ENCODE assay signal across 13 cellular contexts in the genomic region with DNA sequence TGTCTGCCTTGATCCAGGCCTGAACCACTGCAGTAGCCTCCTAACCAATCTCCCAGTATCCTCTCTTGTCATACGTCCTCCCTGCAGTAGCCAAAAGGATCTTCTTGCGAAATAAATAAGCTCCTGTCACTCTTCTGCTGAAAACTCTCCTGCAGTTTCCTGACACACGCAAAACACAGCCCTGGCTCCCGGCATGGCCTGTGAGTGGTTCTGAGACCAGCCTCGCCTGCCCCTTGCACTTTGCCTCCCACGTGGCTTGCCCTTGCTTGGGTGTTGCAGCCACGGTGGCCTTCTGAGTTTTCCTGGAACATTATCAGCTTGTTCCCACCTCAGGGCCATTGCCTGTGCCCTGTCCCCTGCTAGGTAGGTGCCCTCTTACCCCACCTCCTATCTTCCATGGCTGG. TPM values are rescaled to one million over a fixed set of nuclear protein-coding genes. Genes with fewer than 3 reads are reported as not detected.
A peak's percentile ranks its signal among the peaks of the same experiment; 100 is the strongest.
DNase-seq lines count a peak whose midpoint lies in the region; ATAC-seq, FAIRE-seq and TF ChIP-seq lines count a peak whose summit lies in the region.
"Had no signal": no experiment of that assay in that cellular context is flagged by ENCODE, and none has a peak within 500 bp of the region (broad histone marks: within the 10 kb centered on the region; RNA-seq: fewer than 3 reads in every experiment).

No MANE protein-coding gene starts in this region.

- H3K4me1 Mint-ChIP-seq in endodermal cell: peaks cover 17% of the 10 kb centered on the region
- H3K4me1 Mint-ChIP-seq in naive thymus-derived CD8-positive, alpha-beta T cell: peaks cover 30 to 58% (median 46%) of the 10 kb centered on the region in 4 donors

- TF ChIP-seq POLR2A in GM12892 (IDR thresholded peaks at IDR 0.05; ENCODE audit: low read depth, low read length): no peak

- no peaks in the 10 kb centered on the region for H3K36me3 ChIP-seq in right atrium auricular region
- peaks cover 26% of the 10 kb centered on the region for H3K36me3 ChIP-seq in endodermal cell (ENCODE audit: control insufficient read depth, insufficient read depth, low read length)

- H3K27ac ChIP-seq in right atrium auricular region (no peak overlapping the region), endodermal cell (ENCODE audit: low read depth, low read length) (no peak overlapping the region)

- peak; percentile 32 for ATAC-seq in Right ventricle myocardium superior (ENCODE audit: poor library complexity)
- no peak for ATAC-seq in naive thymus-derived CD8-positive, alpha-beta T cell
- ATAC-seq: T-helper 17 cell had no signal

- no peak overlapping the region for H3K9ac ChIP-seq in endodermal cell (ENCODE audit: extremely low read depth, low read length, poor library complexity, severe bottlenecking)

- peaks cover 37% of the 10 kb centered on the region for H3K36me3 Mint-ChIP-seq in endodermal cell (ENCODE audit: low read depth)
- H3K36me3 Mint-ChIP-seq in naive thymus-derived CD8-positive, alpha-beta T cell: peaks cover 0 to 24% (median 3%) of the 10 kb centered on the region in 3 donors

- H3K9me3 ChIP-seq in right atrium auricular region (no peaks in the 10 kb centered on the region), endodermal cell (ENCODE audit: control insufficient read depth, low read length) (no peaks in the 10 kb centered on the region)

- peak overlapping the region; percentile 49 for H3K27ac Mint-ChIP-seq in endodermal cell
- H3K27ac Mint-ChIP-seq in naive thymus-derived CD8-positive, alpha-beta T cell: peak overlapping the region in 6 of 10 donors; percentile 24 to 86 (median 54)
- H3K27ac Mint-ChIP-seq: T-helper 17 cell had no signal

- no peak for FAIRE-seq in GM12892 (lab: Jason Lieb, UNC)
- FAIRE-seq: frontal cortex had no signal

- H3K27me3 Mint-ChIP-seq in endodermal cell (ENCODE audit: insufficient read depth): no peaks in the 10 kb centered on the region
- H3K27me3 Mint-ChIP-seq in naive thymus-derived CD8-positive, alpha-beta T cell: no peaks in the 10 kb centered on the region
- H3K27me3 Mint-ChIP-seq: T-helper 17 cell had no signal

- H3K4me3 ChIP-seq in right atrium auricular region (no peak overlapping the region), endodermal cell (ENCODE audit: low read length) (no peak overlapping the region)

- TF ChIP-seq CTCF in right atrium auricular region (IDR thresholded peaks at IDR 0.05) (no peak), endodermal cell (conservative IDR thresholded peaks at IDR 0.05) (no peak), GM10266 (IDR thresholded peaks at IDR 0.05; ENCODE audit: control insufficient read depth, insufficient read depth, low read depth, missing control alignments) (no peak)

- H3K9me3 Mint-ChIP-seq in endodermal cell: no peaks in the 10 kb centered on the region
- H3K9me3 Mint-ChIP-seq in naive thymus-derived CD8-positive, alpha-beta T cell: no peaks in the 10 kb centered on the region

- DNase-seq in Right ventricle myocardium superior: no peak
- DNase-seq in right atrium auricular region (ENCODE audit: low spot score): no peak
- DNase-seq in endodermal cell: no peak
- DNase-seq in naive thymus-derived CD8-positive, alpha-beta T cell: no peak
- no peak for DNase-seq in NCI-H187 treated with DMSO at 0.1 percent for 48 hours (lab: John Stamatoyannopoulos, UW)
- DNase-seq in GM12892 (ENCODE audit: insufficient read length): no peak
- no peak for DNase-seq in GM10266 (ENCODE audit: extremely low spot score)
- no peak for DNase-seq in globus pallidus (ENCODE audit: low spot score)
- DNase-seq: NCI-H1105 treated with DMSO at 0.1 percent for 48 hours; NCI-H82; stimulated activated naive CD4-positive, alpha-beta T cell treated with Interleukin-2 at 50 U/mL for 16 hours; T-helper 17 cell had no signal

- POLR2A ChIA-PET in naive thymus-derived CD8-positive, alpha-beta T cell (lab: Charles Lee): interaction anchor here (0.5 kb wide), 1 partner anchor 151 kb away, joined by 3 read pairs; no protein-coding TSS in a partner anchor

- H3K27me3 ChIP-seq in right atrium auricular region (no peaks in the 10 kb centered on the region), endodermal cell (ENCODE audit: control insufficient read depth, insufficient read depth, low read length, poor library complexity, severe bottlenecking) (no peaks in the 10 kb centered on the region)

- no peak overlapping the region for H3K4me3 Mint-ChIP-seq in endodermal cell
- peak overlapping the region in 1 of 10 donors; percentile 15 for H3K4me3 Mint-ChIP-seq in naive thymus-derived CD8-positive, alpha-beta T cell
- H3K4me3 Mint-ChIP-seq: T-helper 17 cell had no signal

- H3K4me1 ChIP-seq in right atrium auricular region: peaks cover 0 to 19% of the 10 kb centered on the region in 2 donors
- H3K4me1 ChIP-seq in endodermal cell (ENCODE audit: control insufficient read depth, insufficient read depth, low read length): no peaks in the 10 kb centered on the region

- intact Hi-C loops in Right ventricle myocardium superior (cut with DNase I): no loop called here

- WGBS in endodermal cell (ENCODE audit: insufficient coverage in 1 of 2, insufficient read length in 1 of 2), 2 experiments: 89 to 93% methylated on average over 7 of the region's 7 CpGs

RNA-seq across cellular contexts. Expression of a gene that starts 7.2 kb away (rescaled TPM):
- total RNA-seq in Right ventricle myocardium superior (41.3 TPM), right atrium auricular region (10 to 100 TPM; 24.5 to 33.3 TPM), endodermal cell (10 to 100 TPM; 70.9 to 74.2 TPM)
- 40.4 TPM for polyA plus RNA-seq in endodermal cell (2013, experiment 1 of 2)
- polyA plus RNA-seq in endodermal cell (2013, experiment 2 of 2): 39.2 TPM
- total RNA-seq in naive thymus-derived CD8-positive, alpha-beta T cell: 10 to 100 TPM; 48.0 to 48.1 TPM
- polyA plus RNA-seq in naive thymus-derived CD8-positive, alpha-beta T cell: 1 to 10 TPM in 2 of 3 donors, under 1 TPM in 1; 0.65 to 1.5 (median 1.2) TPM
- 19.3 TPM for polyA plus RNA-seq in GM12892 (2012; ENCODE audit: missing spikeins)

RNA-seq across cellular contexts. Expression of a gene that starts 22.6 kb away (rescaled TPM):
- total RNA-seq in Right ventricle myocardium superior (42.8 TPM), right atrium auricular region (10 to 100 TPM; 22.3 to 33.3 TPM), endodermal cell (100 to 1,000 TPM in 1 of 2 donors, 10 to 100 TPM in 1; 95.2 to 122 TPM)
- 76.3 TPM for polyA plus RNA-seq in endodermal cell (2013, experiment 1 of 2)
- 73.8 TPM for polyA plus RNA-seq in endodermal cell (2013, experiment 2 of 2)
- total RNA-seq in naive thymus-derived CD8-positive, alpha-beta T cell: 10 to 100 TPM; 80.0 to 86.6 TPM
- 10 to 100 TPM; 18.9 to 30.1 (median 23.8) TPM for polyA plus RNA-seq in naive thymus-derived CD8-positive, alpha-beta T cell
- 23.4 TPM for polyA plus RNA-seq in GM12892 (2012; ENCODE audit: missing spikeins)
